In the genomic region with DNA sequence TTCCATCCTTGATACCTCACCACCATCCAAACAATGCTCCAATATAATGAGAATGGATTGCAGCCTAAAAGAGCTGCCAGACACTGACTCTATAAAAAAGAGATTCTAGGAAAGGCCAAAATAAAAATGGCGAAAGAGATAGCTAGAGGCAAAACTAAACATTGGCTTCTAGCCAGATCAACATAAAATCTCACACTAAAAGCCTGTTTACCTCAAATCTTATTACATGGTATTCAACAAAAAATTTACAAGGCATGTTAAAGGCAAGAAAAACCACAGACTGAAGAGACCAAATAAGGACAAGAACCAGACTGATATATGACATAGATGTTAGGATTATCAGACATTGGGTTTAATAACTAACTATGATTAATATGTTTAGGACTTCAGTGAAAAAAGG, we compare ENCODE assay signal across 29 cellular contexts.
"Had no signal": no experiment of that assay in that cellular context is flagged by ENCODE, and none has a peak within 500 bp of the region (broad histone marks: within the 10 kb centered on the region; RNA-seq: fewer than 3 reads in every experiment).

No MANE protein-coding gene starts in this region.

- ATAC-seq: activated CD4-positive, CD25-positive, alpha-beta regulatory T cell treated with anti-CD3 and anti-CD28 coated beads, Interleukin-2, amount 50 U/mL, for 24 hours; activated CD8-positive, alpha-beta T cell treated with anti-CD3 and anti-CD28 coated beads for 36 hours; activated T-cell treated with anti-CD3 and anti-CD28 coated beads, Interleukin-2, amount 50 U/mL, for 4 hours; activated T-helper 17 cell treated with anti-CD3 and anti-CD28 coated beads, Interleukin-2, amount 50 U/mL, for 72 hours; esophagus mucosa; gastrocnemius medialis; heart left ventricle; T-helper 17 cell had no signal

- H3K4me1 ChIP-seq: gastrocnemius medialis, heart left ventricle had no signal

- H3K27me3 ChIP-seq: brain microvascular endothelial cell, gastrocnemius medialis, heart left ventricle had no signal

- H3K36me3 ChIP-seq: brain microvascular endothelial cell, gastrocnemius medialis, heart left ventricle, WERI-Rb-1 had no signal

- DNase-seq: activated B cell treated with CpG ODN at 0.5 μM for 24 hours; activated CD4-positive, alpha-beta T cell treated with anti-CD3 and anti-CD28 coated beads for 48 hours; activated CD4-positive, alpha-beta T cell treated with anti-CD3 and anti-CD28 coated beads, Interleukin-2, amount 50 U/mL, for 1 hour; activated CD4-positive, alpha-beta T cell treated with anti-CD3 and anti-CD28 coated beads, Interleukin-2, amount 50 U/mL, for 48 hours; activated CD8-positive, alpha-beta memory T cell treated with anti-CD3 and anti-CD28 coated beads for 24 hours; activated CD8-positive, alpha-beta T cell treated with anti-CD3 and anti-CD28 coated beads for 36 hours; activated effector memory CD4-positive, alpha-beta T cell treated with Interleukin-2 at 50 U/mL for 16 hours; activated gamma-delta T cell treated with Interleukin-2 at 50 U/mL for 16 hours; activated naive CD4-positive, alpha-beta T cell treated with anti-CD3 and anti-CD28 coated beads, Interleukin-2, amount 50 U/mL, for 16 hours; activated naive CD4-positive, alpha-beta T cell treated with Interleukin-2 at 50 U/mL for 16 hours; activated T-cell treated with anti-CD3 and anti-CD28 coated beads, Interleukin-2, amount 50 U/mL, for 4 hours; amniotic stem cell; anterior cingulate cortex; brain microvascular endothelial cell; dorsolateral prefrontal cortex; effector memory CD4-positive, alpha-beta T cell; endodermal cell; gastrocnemius medialis; glutamatergic neuron; heart left ventricle; T-helper 17 cell; T1000; WERI-Rb-1 had no signal

- H3K27ac ChIP-seq: brain microvascular endothelial cell, coronary artery, dorsolateral prefrontal cortex, gastrocnemius medialis, heart left ventricle, WERI-Rb-1 had no signal

- FAIRE-seq: astrocyte, bronchial epithelial cell had no signal

- H3K4me3 ChIP-seq: coronary artery, dorsolateral prefrontal cortex, gastrocnemius medialis, heart left ventricle had no signal

- H3K9me3 ChIP-seq: gastrocnemius medialis had no signal
